Comparison of ENCODE assay signal across 1 cellular context in genomic region chr4:17094811-17095210, GRCh38.
TF ChIP-seq lines count a peak whose summit lies in the region.

No MANE protein-coding gene starts in this region.

TF ChIP-seq in H1, 55 proteins besides CTCF, POLR2A, EP300 and RAD21:
- no peak for TF ChIP-seq CHD7 (IDR thresholded peaks at IDR 0.05; ENCODE audit: insufficient replicate concordance, low read length)
- no peak for TF ChIP-seq JUND (IDR thresholded peaks at IDR 0.05; ENCODE audit: low read length)
- no peak for TF ChIP-seq KDM1A (IDR thresholded peaks at IDR 0.05; ENCODE audit: borderline replicate concordance, low read length)
- TF ChIP-seq GTF2F1 (IDR thresholded peaks at IDR 0.05; ENCODE audit: borderline replicate concordance, low read depth, low read length) = no peak
- TF ChIP-seq NRF1 (IDR thresholded peaks at IDR 0.05; ENCODE audit: low read depth, low read length) = no peak
- no peak for TF ChIP-seq MAFK (IDR thresholded peaks at IDR 0.05; ENCODE audit: low read depth, low read length)
- no peak for TF ChIP-seq RFX5 (IDR thresholded peaks at IDR 0.05; ENCODE audit: borderline replicate concordance, low read depth, low read length)
- no peak for TF ChIP-seq SIRT6 (IDR thresholded peaks at IDR 0.05; ENCODE audit: low read length)
- TF ChIP-seq BACH1 (IDR thresholded peaks at IDR 0.05; ENCODE audit: low read length) = no peak
- TF ChIP-seq SP1 (IDR thresholded peaks at IDR 0.05; ENCODE audit: low read depth, low read length) = no peak
- no peak for TF ChIP-seq ATF2 (IDR thresholded peaks at IDR 0.05; ENCODE audit: low read length)
- no peak for TF ChIP-seq POU5F1 (IDR thresholded peaks at IDR 0.05; ENCODE audit: low read depth, low read length)
